In the genomic region with DNA sequence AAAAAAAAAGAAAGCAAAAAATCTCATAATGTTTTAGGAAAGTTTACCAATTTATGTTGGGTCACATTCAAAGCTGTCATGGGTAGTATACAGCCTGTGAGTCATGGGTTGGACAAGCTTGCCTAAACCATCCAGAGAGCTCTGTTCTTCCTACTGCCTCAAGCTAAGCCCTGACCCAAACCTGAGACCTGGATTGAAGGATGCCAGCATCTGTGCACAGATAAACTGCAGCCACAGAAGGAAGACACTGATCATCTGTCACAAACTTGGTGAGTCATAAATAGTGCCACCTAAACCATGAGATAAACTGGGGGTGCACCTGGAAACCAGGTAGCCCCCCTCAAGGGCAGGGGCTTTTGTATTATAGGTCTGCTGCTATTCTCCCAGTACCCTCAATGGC, we compare ENCODE assay signal across 12 cellular contexts. TPM values are rescaled to one million over a fixed set of nuclear protein-coding genes. Genes with fewer than 3 reads are reported as not detected.
A peak's percentile ranks its signal among the peaks of the same experiment; 100 is the strongest.
DNase-seq lines count a peak whose midpoint lies in the region; ATAC-seq and TF ChIP-seq lines count a peak whose summit lies in the region.
"Had no signal": no experiment of that assay in that cellular context is flagged by ENCODE, and none has a peak within 500 bp of the region (broad histone marks: within the 10 kb centered on the region; RNA-seq: fewer than 3 reads in every experiment).

No MANE protein-coding gene starts in this region.

- no peaks in the 10 kb centered on the region for H4K20me1 ChIP-seq in Loucy (ENCODE audit: insufficient read depth, low read length, poor library complexity, severe bottlenecking)

- CTCF ChIA-PET in CD8-positive, alpha-beta memory T cell (lab: Charles Lee): interaction anchor here (1.2 to 1.8 kb wide), 5 partner anchors 13 to 97 kb away, joined by 3 to 5 read pairs (median 5); no protein-coding TSS in a partner anchor

- no peak overlapping the region for H3K4me3 ChIP-seq in CD8-positive, alpha-beta memory T cell (ENCODE audit: low read length)
- peak overlapping the region; percentile 59 for H3K4me3 ChIP-seq in Loucy (ENCODE audit: low read length, poor library complexity, severe bottlenecking)

- H3K79me2 ChIP-seq in Loucy (ENCODE audit: insufficient read depth, low read length): no peaks in the 10 kb centered on the region

- no peaks in the 10 kb centered on the region for H3K36me3 Mint-ChIP-seq in CD8-positive, alpha-beta memory T cell
- peaks cover 12% of the 10 kb centered on the region for H3K36me3 Mint-ChIP-seq in activated naive CD8-positive, alpha-beta T cell treated with anti-CD3 and anti-CD28 coated beads, Interleukin-2, amount 10 ng/mL, durations not matched to agents 7 days and 5 days
- H3K36me3 Mint-ChIP-seq in natural killer cell treated with Interleukin-12 subunit alpha and Interleukin-12 subunit beta and Interleukin-15 and Interleukin-18, amount 100 ng/mL, for 72 hours: no peaks in the 10 kb centered on the region

- H3K27ac Mint-ChIP-seq in CD8-positive, alpha-beta memory T cell: peak overlapping the region; percentile 52 to 100 (median 89)
- peak overlapping the region; percentile 85 for H3K27ac Mint-ChIP-seq in activated naive CD8-positive, alpha-beta T cell treated with anti-CD3 and anti-CD28 coated beads, Interleukin-2, amount 10 ng/mL, durations not matched to agents 7 days and 5 days
- H3K27ac Mint-ChIP-seq in natural killer cell treated with Interleukin-12 subunit alpha and Interleukin-12 subunit beta and Interleukin-15 and Interleukin-18, amount 100 ng/mL, for 72 hours: peak overlapping the region; percentile 81 to 88

- ATAC-seq in activated naive CD8-positive, alpha-beta T cell treated with anti-CD3 and anti-CD28 coated beads, Interleukin-2, amount 10 ng/mL, durations not matched to agents 7 days and 5 days (ENCODE audit: low read depth): no peak
- ATAC-seq in natural killer cell treated with Interleukin-12 subunit alpha and Interleukin-12 subunit beta and Interleukin-15 and Interleukin-18, amount 100 ng/mL, for 72 hours: no peak
- no peak for ATAC-seq in GM18502 (IDR thresholded peaks at IDR 0.05; ENCODE audit: poor library complexity, unreplicated experiment)

- peak overlapping the region; percentile 17 for H3K9ac ChIP-seq in Loucy (ENCODE audit: low read depth, low read length, poor library complexity, severe bottlenecking)

- no peaks in the 10 kb centered on the region for H3K27me3 Mint-ChIP-seq in CD8-positive, alpha-beta memory T cell
- no peaks in the 10 kb centered on the region for H3K27me3 Mint-ChIP-seq in activated naive CD8-positive, alpha-beta T cell treated with anti-CD3 and anti-CD28 coated beads, Interleukin-2, amount 10 ng/mL, durations not matched to agents 7 days and 5 days
- H3K27me3 Mint-ChIP-seq in natural killer cell treated with Interleukin-12 subunit alpha and Interleukin-12 subunit beta and Interleukin-15 and Interleukin-18, amount 100 ng/mL, for 72 hours: no peaks in the 10 kb centered on the region

- no peaks in the 10 kb centered on the region for H3K36me3 ChIP-seq in CD8-positive, alpha-beta memory T cell (ENCODE audit: insufficient read depth, low read length)
- H3K36me3 ChIP-seq in Loucy (ENCODE audit: insufficient read depth, low read length): no peaks in the 10 kb centered on the region

- TF ChIP-seq CTCF in Loucy (conservative IDR thresholded peaks at IDR 0.05; ENCODE audit: low read length): no peak

- POLR2A ChIA-PET in CD8-positive, alpha-beta memory T cell (lab: Charles Lee): interaction anchor here (0.6 to 0.7 kb wide), 3 partner anchors 282 to 1233 kb away, joined by 3 to 7 read pairs (median 4); no protein-coding TSS in a partner anchor
- POLR2A ChIA-PET in activated naive CD8-positive, alpha-beta T cell treated with anti-CD3 and anti-CD28 coated beads, Interleukin-2, amount 10 ng/mL, durations not matched to agents 7 days and 5 days (lab: Charles Lee): interaction anchor here (0.6 to 1.4 kb wide), 3 partner anchors 16 to 509 kb away, joined by 3 to 13 read pairs (median 4); no protein-coding TSS in a partner anchor

- no peaks in the 10 kb centered on the region for H3F3A ChIP-seq in Loucy (ENCODE audit: low read depth)

- H3K4me1 ChIP-seq in CD8-positive, alpha-beta memory T cell (ENCODE audit: insufficient read depth, low read length): peaks cover 65% of the 10 kb centered on the region
- H3K4me1 ChIP-seq in Loucy (ENCODE audit: insufficient read depth, low read length, poor library complexity, severe bottlenecking): peaks cover 53% of the 10 kb centered on the region

- H3K27me3 ChIP-seq in CD8-positive, alpha-beta memory T cell (ENCODE audit: insufficient read depth, low read length, poor library complexity, severe bottlenecking): no peaks in the 10 kb centered on the region
- H3K27me3 ChIP-seq in Loucy (ENCODE audit: insufficient read depth, low read length, poor library complexity, severe bottlenecking): no peaks in the 10 kb centered on the region

- H3K4me2 ChIP-seq in Loucy (ENCODE audit: low read depth, low read length, poor library complexity, severe bottlenecking): peak overlapping the region; percentile 81

- peak overlapping the region in 6 of 7 donors; percentile 22 to 80 (median 44) for H3K4me3 Mint-ChIP-seq in CD8-positive, alpha-beta memory T cell
- peak overlapping the region; percentile 29 for H3K4me3 Mint-ChIP-seq in activated naive CD8-positive, alpha-beta T cell treated with anti-CD3 and anti-CD28 coated beads, Interleukin-2, amount 10 ng/mL, durations not matched to agents 7 days and 5 days
- peak overlapping the region; percentile 73 for H3K4me3 Mint-ChIP-seq in natural killer cell treated with Interleukin-12 subunit alpha and Interleukin-12 subunit beta and Interleukin-15 and Interleukin-18, amount 100 ng/mL, for 72 hours

- H3K27ac ChIP-seq in CD8-positive, alpha-beta memory T cell (ENCODE audit: low read depth, low read length): no peak overlapping the region

- H3K9me2 ChIP-seq in Loucy (replicated peaks; ENCODE audit: low read depth, low read length): no peaks in the 10 kb centered on the region

- H3K9me3 ChIP-seq in CD8-positive, alpha-beta memory T cell (ENCODE audit: low read length): no peaks in the 10 kb centered on the region
- no peaks in the 10 kb centered on the region for H3K9me3 ChIP-seq in Loucy (ENCODE audit: insufficient read depth, low read depth, low read length)

- peaks cover 69 to 71% (median 70%) of the 10 kb centered on the region in 3 donors for H3K4me1 Mint-ChIP-seq in CD8-positive, alpha-beta memory T cell
- peaks cover 56% of the 10 kb centered on the region for H3K4me1 Mint-ChIP-seq in activated naive CD8-positive, alpha-beta T cell treated with anti-CD3 and anti-CD28 coated beads, Interleukin-2, amount 10 ng/mL, durations not matched to agents 7 days and 5 days
- H3K4me1 Mint-ChIP-seq in natural killer cell treated with Interleukin-12 subunit alpha and Interleukin-12 subunit beta and Interleukin-15 and Interleukin-18, amount 100 ng/mL, for 72 hours (ENCODE audit: low read depth in 2 of 2): peaks cover 60 to 63% of the 10 kb centered on the region in 2 donors

- H2AFZ ChIP-seq in Loucy (ENCODE audit: low read length): no peak overlapping the region

- no peak for DNase-seq in CD8-positive, alpha-beta memory T cell
- no peak for DNase-seq in activated naive CD8-positive, alpha-beta T cell treated with anti-CD3 and anti-CD28 coated beads, Interleukin-2, amount 10 ng/mL, durations not matched to agents 7 days and 5 days
- DNase-seq in natural killer cell treated with Interleukin-12 subunit alpha and Interleukin-12 subunit beta and Interleukin-15 and Interleukin-18, amount 100 ng/mL, for 72 hours (ENCODE audit: low spot score): no peak
- DNase-seq in anterior cingulate cortex (lab: John Stamatoyannopoulos, UW) (no peak), HUDEP-2 (lab: John Stamatoyannopoulos, UW; ENCODE audit: unreplicated experiment in 76 of 76) (no peak)
- DNase-seq: kidney; NCI-H1048; stimulated activated CD4-positive, alpha-beta T cell treated with anti-CD3 and anti-CD28 coated beads, Interleukin-12 subunit alpha, Interleukin-12 subunit beta, amount 100 ng/mL, for 4 hours had no signal

- H3K9me3 Mint-ChIP-seq in CD8-positive, alpha-beta memory T cell: peaks cover 0 to 3% (median 2%) of the 10 kb centered on the region in 5 donors
- peaks cover 8% of the 10 kb centered on the region for H3K9me3 Mint-ChIP-seq in activated naive CD8-positive, alpha-beta T cell treated with anti-CD3 and anti-CD28 coated beads, Interleukin-2, amount 10 ng/mL, durations not matched to agents 7 days and 5 days
- no peaks in the 10 kb centered on the region for H3K9me3 Mint-ChIP-seq in natural killer cell treated with Interleukin-12 subunit alpha and Interleukin-12 subunit beta and Interleukin-15 and Interleukin-18, amount 100 ng/mL, for 72 hours

RNA-seq across cellular contexts. Expression of gene CSF2, which starts 31.0 kb away (rescaled TPM):
- 100 to 1,000 TPM; 393 to 409 TPM for total RNA-seq in CD8-positive, alpha-beta memory T cell
- polyA plus RNA-seq in CD8-positive, alpha-beta memory T cell: not detected
- total RNA-seq in activated naive CD8-positive, alpha-beta T cell treated with anti-CD3 and anti-CD28 coated beads, Interleukin-2, amount 10 ng/mL, durations not matched to agents 7 days and 5 days: 1 to 10 TPM; 1.1 to 1.4 TPM
- total RNA-seq in natural killer cell treated with Interleukin-12 subunit alpha and Interleukin-12 subunit beta and Interleukin-15 and Interleukin-18, amount 100 ng/mL, for 72 hours: 100 to 1,000 TPM in 1 of 2 donors, 10 to 100 TPM in 1; 41.4 to 125 TPM
- total RNA-seq: kidney had no signal
- polyA plus RNA-seq: neural cell had no signal

RNA-seq across cellular contexts. Expression of gene IL3, which starts 44.1 kb away (rescaled TPM):
- total RNA-seq in CD8-positive, alpha-beta memory T cell: 10 to 100 TPM; 69.7 to 71.9 TPM
- polyA plus RNA-seq in CD8-positive, alpha-beta memory T cell: not detected
- total RNA-seq in activated naive CD8-positive, alpha-beta T cell treated with anti-CD3 and anti-CD28 coated beads, Interleukin-2, amount 10 ng/mL, durations not matched to agents 7 days and 5 days: not detected
- total RNA-seq in natural killer cell treated with Interleukin-12 subunit alpha and Interleukin-12 subunit beta and Interleukin-15 and Interleukin-18, amount 100 ng/mL, for 72 hours: under 1 TPM in 1 of 2 donors, not detected in 1; 0.36 TPM
- total RNA-seq: kidney had no signal
- polyA plus RNA-seq: esophagus, neural cell had no signal

Comparison
In these comparisons a context has a peak if more than half of its experiments do, and no peak if none do; other contexts are left out.
1. RNA of gene CSF2, which starts 31.0 kb away (total RNA-seq): 393 to 409 TPM in CD8-positive, alpha-beta memory T cell and 41.4 to 125 TPM in natural killer cell treated with Interleukin-12 subunit alpha and Interleukin-12 subunit beta and Interleukin-15 and Interleukin-18, amount 100 ng/mL, for 72 hours; 1.1 to 1.4 TPM in activated naive CD8-positive, alpha-beta T cell treated with anti-CD3 and anti-CD28 coated beads, Interleukin-2, amount 10 ng/mL, durations not matched to agents 7 days and 5 days; every median in the first group is over 10 times any median in the second.
2. RNA of gene IL3, which starts 44.1 kb away (total RNA-seq): 69.7 to 71.9 TPM in CD8-positive, alpha-beta memory T cell; 0.36 TPM in natural killer cell treated with Interleukin-12 subunit alpha and Interleukin-12 subunit beta and Interleukin-15 and Interleukin-18, amount 100 ng/mL, for 72 hours and not detected in activated naive CD8-positive, alpha-beta T cell treated with anti-CD3 and anti-CD28 coated beads, Interleukin-2, amount 10 ng/mL, durations not matched to agents 7 days and 5 days; every median in the first group is over 10 times any median in the second.
3. Peak in every context shown above with its lines, with median percentiles within 50 percentile points of each other: H3K27ac Mint-ChIP-seq and H3K4me3 Mint-ChIP-seq.